2 cellular contexts compared by ENCODE assay signal in genomic region chr19:8553729-8554128, GRCh38. TPM values are rescaled to one million over a fixed set of nuclear protein-coding genes. Genes with fewer than 3 reads are reported as not detected.
"Had no signal": no experiment of that assay in that cellular context is flagged by ENCODE, and none has a peak within 500 bp of the region (broad histone marks: within the 10 kb centered on the region; RNA-seq: fewer than 3 reads in every experiment).

No MANE protein-coding gene starts in this region.

RNA-seq across cellular contexts. Expression of gene PRAM1, which starts 51.3 kb away (rescaled TPM):
- total RNA-seq: mammary epithelial cell, occipital lobe had no signal
- polyA plus RNA-seq: mammary epithelial cell had no signal

RNA-seq across cellular contexts. Expression of gene ADAMTS10, which starts 56.8 kb away (rescaled TPM):
- polyA plus RNA-seq: mammary epithelial cell had no signal
